1 cellular context compared by ENCODE assay signal in genomic region chr16:24516900-24517669, GRCh38.
TF ChIP-seq lines count a peak whose summit lies in the region.

No MANE protein-coding gene starts in this region.

TF ChIP-seq in HepG2, 621 proteins besides CTCF, POLR2A, EP300 and RAD21 (continued from another document):
- TF ChIP-seq SKI (IDR thresholded peaks at IDR 0.05; ENCODE audit: partially characterized antibody) (no peak), NR1H2 (CRISPR knock-in tag; IDR thresholded peaks at IDR 0.05; ENCODE audit: borderline replicate concordance, low read depth) (no peak), SMYD3 (CRISPR knock-in tag; IDR thresholded peaks at IDR 0.05) (no peak; the same call in 1 of the 2 replicates), TAF15 (IDR thresholded peaks at IDR 0.05; ENCODE audit: low read depth, low read length, poor library complexity, severe bottlenecking) (no peak), ZNF766 (CRISPR knock-in tag; IDR thresholded peaks at IDR 0.05; ENCODE audit: borderline replicate concordance) (no peak), ZNF790 (CRISPR knock-in tag; IDR thresholded peaks at IDR 0.05; ENCODE audit: borderline replicate concordance) (no peak), U2AF1 (optimal IDR thresholded peaks at IDR 0.05; ENCODE audit: low read depth, low read length) (no peak), ZNF549 (CRISPR knock-in tag; IDR thresholded peaks at IDR 0.05) (no peak), ZNF138 (CRISPR knock-in tag; IDR thresholded peaks at IDR 0.05; ENCODE audit: low read depth) (no peak), SMARCC2 (IDR thresholded peaks at IDR 0.05) (no peak), IRX3 (CRISPR knock-in tag; IDR thresholded peaks at IDR 0.05; ENCODE audit: borderline replicate concordance, low read depth) (no peak), ZNF160 (CRISPR knock-in tag; IDR thresholded peaks at IDR 0.05) (no peak), ZFP36 (IDR thresholded peaks at IDR 0.05; ENCODE audit: borderline replicate concordance, low read depth, low read length, partially characterized antibody) (no peak), CBX1 (IDR thresholded peaks at IDR 0.05; ENCODE audit: low read depth) (no peak), ZNF337 (CRISPR knock-in tag; IDR thresholded peaks at IDR 0.05; ENCODE audit: borderline replicate concordance, low read depth) (no peak), SP5 (CRISPR knock-in tag; IDR thresholded peaks at IDR 0.05; ENCODE audit: borderline replicate concordance, low read depth) (no peak), STAT6 (CRISPR knock-in tag; IDR thresholded peaks at IDR 0.05; ENCODE audit: borderline replicate concordance) (no peak), NONO (IDR thresholded peaks at IDR 0.05) (no peak), NONO (CRISPR knock-in tag; conservative IDR thresholded peaks at IDR 0.05) (no peak), ZNF607 (CRISPR knock-in tag; IDR thresholded peaks at IDR 0.05; ENCODE audit: borderline replicate concordance) (no peak), SRSF1 (optimal IDR thresholded peaks at IDR 0.05; ENCODE audit: low read depth, low read length) (no peak), PBX2 (CRISPR knock-in tag; IDR thresholded peaks at IDR 0.05) (no peak), CCAR2 (optimal IDR thresholded peaks at IDR 0.05; ENCODE audit: low read depth, low read length) (no peak), SALL1 (CRISPR knock-in tag; IDR thresholded peaks at IDR 0.05) (peak; percentile 62), FOXO1 (CRISPR knock-in tag; IDR thresholded peaks at IDR 0.05) (peak; percentile 52; the same call in 1 of the 2 replicates), HDAC2 (CRISPR knock-in tag; IDR thresholded peaks at IDR 0.05) (peak; percentile 37; the same call in 1 of the 2 replicates), HINFP (CRISPR knock-in tag; IDR thresholded peaks at IDR 0.05; ENCODE audit: low read depth) (no peak), ZNF777 (CRISPR knock-in tag; IDR thresholded peaks at IDR 0.05) (no peak), RELA (CRISPR knock-in tag; IDR thresholded peaks at IDR 0.05) (no peak), ZNF512 (CRISPR knock-in tag; IDR thresholded peaks at IDR 0.05) (no peak), SOX6 (IDR thresholded peaks at IDR 0.05) (no peak), SOX6 (CRISPR knock-in tag; IDR thresholded peaks at IDR 0.05) (no peak), ZNF839 (CRISPR knock-in tag; IDR thresholded peaks at IDR 0.05; ENCODE audit: borderline replicate concordance) (no peak), ZNF142 (CRISPR knock-in tag; IDR thresholded peaks at IDR 0.05) (no peak), MAFG (CRISPR knock-in tag; IDR thresholded peaks at IDR 0.05) (no peak), ZFP41 (CRISPR knock-in tag; IDR thresholded peaks at IDR 0.05; ENCODE audit: borderline replicate concordance) (no peak), ZNF18 (CRISPR knock-in tag; IDR thresholded peaks at IDR 0.05; ENCODE audit: insufficient replicate concordance) (no peak), SRSF9 (IDR thresholded peaks at IDR 0.05; ENCODE audit: borderline replicate concordance, insufficient read depth, low read depth, low read length, poor library complexity, severe bottlenecking) (no peak)
